Comparison of ENCODE assay signal across 19 cellular contexts in the genomic region with DNA sequence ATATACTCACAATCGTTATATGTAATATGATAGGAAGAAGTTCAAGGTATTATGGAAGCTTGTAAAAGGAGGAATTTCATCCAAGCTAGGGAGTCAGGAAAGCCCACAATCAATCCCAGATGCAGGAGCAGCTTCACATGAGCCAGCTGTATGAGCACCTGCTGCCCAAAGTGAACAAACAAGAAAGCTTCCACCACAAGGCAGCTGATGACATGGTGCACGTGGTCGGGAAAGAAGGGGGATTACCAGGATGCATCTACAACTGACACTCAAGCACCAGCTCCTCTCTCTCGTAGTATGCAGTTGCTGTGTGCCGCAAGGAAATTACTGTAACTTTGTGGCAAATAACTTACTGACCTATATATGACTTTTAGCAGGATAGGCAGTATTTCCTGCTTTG.
DNase-seq lines count a peak whose midpoint lies in the region; ATAC-seq, FAIRE-seq and TF ChIP-seq lines count a peak whose summit lies in the region.
"Had no signal": no experiment of that assay in that cellular context is flagged by ENCODE, and none has a peak within 500 bp of the region (broad histone marks: within the 10 kb centered on the region; RNA-seq: fewer than 3 reads in every experiment).

No MANE protein-coding gene starts in this region.

- TF ChIP-seq CTCF in pancreas (IDR thresholded peaks at IDR 0.05), result no peak

- no peaks in the 10 kb centered on the region for H3K9me3 Mint-ChIP-seq in activated T-helper 17 cell treated with anti-CD3 and anti-CD28 coated beads, Interleukin-2, amount 50 U/mL, for 72 hours
- H3K9me3 Mint-ChIP-seq: CD4-positive, alpha-beta T cell; GM23338; T-cell had no signal

- ATAC-seq in left colon (peak; percentile 3), pancreas (no peak)
- no peak for ATAC-seq in activated T-helper 17 cell treated with anti-CD3 and anti-CD28 coated beads, Interleukin-2, amount 50 U/mL, for 72 hours (replicated peaks)
- ATAC-seq: GM23338, T-cell had no signal

- H3K4me1 ChIP-seq in pancreas, result peaks cover 0 to 6% (median 0%) of the 10 kb centered on the region in 3 donors
- H3K4me1 ChIP-seq: BE2C had no signal

- H3K4me3 ChIP-seq in pancreas, result no peak overlapping the region
- H3K4me3 ChIP-seq: GM23338, SK-N-MC had no signal

- no peaks in the 10 kb centered on the region for H3K9me3 ChIP-seq in pancreas
- H3K9me3 ChIP-seq: BE2C had no signal

- no peak overlapping the region for H3K27ac Mint-ChIP-seq in activated T-helper 17 cell treated with anti-CD3 and anti-CD28 coated beads, Interleukin-2, amount 50 U/mL, for 72 hours
- H3K27ac Mint-ChIP-seq: CD4-positive, alpha-beta T cell; GM23338; T-cell had no signal

- peaks cover 8% of the 10 kb centered on the region for H3K27me3 Mint-ChIP-seq in activated T-helper 17 cell treated with anti-CD3 and anti-CD28 coated beads, Interleukin-2, amount 50 U/mL, for 72 hours

- intact Hi-C loops in left colon (cut with DNase I, micrococcal nuclease) (no loop called here), pancreas (cut with DNase I) (no loop called here)

- 54 to 66% methylated on average over 5 of the region's 5 CpGs for WGBS in pancreas, 2 donors

- no peaks in the 10 kb centered on the region for H3K36me3 ChIP-seq in pancreas
- H3K36me3 ChIP-seq: BE2C had no signal

- no peaks in the 10 kb centered on the region for H3K4me1 Mint-ChIP-seq in activated T-helper 17 cell treated with anti-CD3 and anti-CD28 coated beads, Interleukin-2, amount 50 U/mL, for 72 hours
- H3K4me1 Mint-ChIP-seq: GM23338, T-cell had no signal

- no peaks in the 10 kb centered on the region for H3K36me3 Mint-ChIP-seq in activated T-helper 17 cell treated with anti-CD3 and anti-CD28 coated beads, Interleukin-2, amount 50 U/mL, for 72 hours (ENCODE audit: low read depth)
- H3K36me3 Mint-ChIP-seq: T-cell had no signal

- no peak overlapping the region for H3K4me3 Mint-ChIP-seq in activated T-helper 17 cell treated with anti-CD3 and anti-CD28 coated beads, Interleukin-2, amount 50 U/mL, for 72 hours
- H3K4me3 Mint-ChIP-seq: CD4-positive, alpha-beta T cell; GM23338; T-cell had no signal

- no peak overlapping the region for H3K27ac ChIP-seq in pancreas
- H3K27ac ChIP-seq: SK-N-MC had no signal

- DNase-seq in NCI-H1105 treated with DMSO at 0.1 percent for 48 hours (lab: John Stamatoyannopoulos, UW) (peak; percentile 6), NCI-H1105 (lab: John Stamatoyannopoulos, UW) (no peak), COLO668 (lab: John Stamatoyannopoulos, UW; ENCODE audit: unreplicated experiment) (peak; percentile 71), NCI-H69 (lab: John Stamatoyannopoulos, UW) (peak; percentile 1), left colon (peak; percentile 13 to 32), pancreas (no peak)
- DNase-seq in activated CD8-positive, alpha-beta memory T cell treated with anti-CD3 and anti-CD28 coated beads for 24 hours, result no peak
- DNase-seq: 8988T; BE2C; CD4-positive, alpha-beta T cell; GF-D8; MV-4-11; NCI-H187; NCI-H510A treated with DMSO at 0.1 percent for 48 hours; RPMI8226; T-cell had no signal

- no peak for FAIRE-seq in pancreas (lab: Jason Lieb, UNC)

- no peaks in the 10 kb centered on the region for H3K27me3 ChIP-seq in pancreas
- H3K27me3 ChIP-seq: BE2C had no signal

Comparison
In these comparisons a context has a peak if more than half of its experiments do, and no peak if none do; other contexts are left out.
1. DNase-seq: peak in NCI-H1105 treated with DMSO at 0.1 percent for 48 hours (single experiment), COLO668 (single experiment), NCI-H69 (single experiment) and left colon (2 of 2); none in NCI-H1105 (single experiment), activated CD8-positive, alpha-beta memory T cell treated with anti-CD3 and anti-CD28 coated beads for 24 hours (single experiment) and pancreas (0 of 6).